In genomic region chr17:68959117-68959516, GRCh38 we compare ENCODE assay signal across 4 cellular contexts. TPM values are rescaled to one million over a fixed set of nuclear protein-coding genes. Genes with fewer than 3 reads are reported as not detected.
"Had no signal": no experiment of that assay in that cellular context is flagged by ENCODE, and none has a peak within 500 bp of the region (broad histone marks: within the 10 kb centered on the region; RNA-seq: fewer than 3 reads in every experiment).

No MANE protein-coding gene starts in this region.

RNA-seq across cellular contexts. Expression of gene ABCA8, which starts 3.9 kb away (rescaled TPM):
- total RNA-seq: epithelial cell of proximal tubule; foreskin keratinocyte; naive thymus-derived CD4-positive, alpha-beta T cell; natural killer cell had no signal
